12 cellular contexts compared by ENCODE assay signal in genomic region chr11:8233691-8234424, GRCh38. TPM values are rescaled to one million over a fixed set of nuclear protein-coding genes. Genes with fewer than 3 reads are reported as not detected.
DNase-seq lines count a peak whose midpoint lies in the region; ATAC-seq and TF ChIP-seq lines count a peak whose summit lies in the region.
"Had no signal": no experiment of that assay in that cellular context is flagged by ENCODE, and none has a peak within 500 bp of the region (broad histone marks: within the 10 kb centered on the region; RNA-seq: fewer than 3 reads in every experiment).

No MANE protein-coding gene starts in this region.

- peak overlapping the region; percentile 53 for H3K9ac ChIP-seq in neuronal stem cell (ENCODE audit: low read depth, low read length, poor library complexity)

- H3K4me3 ChIP-seq in cardiac fibroblast (replicated peaks in 1 of 2; ENCODE audit: low read depth in 2 of 2, low read length in 2 of 2) (no peak overlapping the region), neuronal stem cell (ENCODE audit: low read length in 2 of 2) (no peak overlapping the region)

- no peaks in the 10 kb centered on the region for H3K9me3 Mint-ChIP-seq in WTC11
- H3K9me3 Mint-ChIP-seq: activated naive CD4-positive, alpha-beta T cell treated with anti-CD3 and anti-CD28 coated beads for 36 hours; neural crest cell had no signal

- H2BK5ac ChIP-seq in neuronal stem cell (ENCODE audit: low read length), result no peak overlapping the region

- CTCF ChIA-PET in WTC11 (lab: Charles Lee), result interaction anchor here (1.2 to 9.4 kb wide), 7 partner anchors 9 to 124 kb away, joined by 3 to 105 read pairs (median 7); partner anchors contain the start of gene LMO1

- peaks cover 0 to 8% of the 10 kb centered on the region in 2 donors for H3K4me1 ChIP-seq in neuronal stem cell (ENCODE audit: control insufficient read depth in 2 of 2, insufficient read depth in 1 of 2, low read depth in 1 of 2, low read length in 2 of 2)

- H3K14ac ChIP-seq in neuronal stem cell (ENCODE audit: low read length), result peak overlapping the region; percentile 47

- no peak overlapping the region for H3K4me2 ChIP-seq in neuronal stem cell (ENCODE audit: insufficient read depth, low read length, poor library complexity, severe bottlenecking)

- H2BK15ac ChIP-seq in neuronal stem cell (ENCODE audit: low read length), result no peak overlapping the region

- peaks cover 0 to 48% (median 0%) of the 10 kb centered on the region in 3 experiments for H3K27me3 ChIP-seq in neuronal stem cell (ENCODE audit: control insufficient read depth in 3 of 3, insufficient read depth in 3 of 3, low read depth in 1 of 3, low read length in 3 of 3)

- POLR2A ChIA-PET in WTC11 (lab: Charles Lee), result no interaction called here

- peaks cover 4% of the 10 kb centered on the region for H3K79me1 ChIP-seq in neuronal stem cell (ENCODE audit: low read depth, low read length)

- no peaks in the 10 kb centered on the region for H3K9me3 ChIP-seq in neuronal stem cell (replicated peaks in 1 of 2; ENCODE audit: control insufficient read depth in 2 of 2, insufficient read depth in 1 of 2, low read depth in 1 of 2, low read length in 2 of 2)

- H4K91ac ChIP-seq in neuronal stem cell (ENCODE audit: low read depth, low read length, poor library complexity), result no peak overlapping the region

- H2AK5ac ChIP-seq in neuronal stem cell (ENCODE audit: low read depth, low read length), result peak overlapping the region; percentile 89

- peak overlapping the region; percentile 40 for H3K18ac ChIP-seq in neuronal stem cell (ENCODE audit: low read length)

- no peak overlapping the region for H2AFZ ChIP-seq in neuronal stem cell (ENCODE audit: low read length)

- H3K27ac ChIP-seq in neuronal stem cell (replicated peaks; ENCODE audit: low read length), result no peak overlapping the region

- DNase-seq in ELF-1 (ENCODE audit: low read depth, low spot score) (peak; percentile 71), NCI-H226 (peak; percentile 61), cardiac fibroblast (ENCODE audit: low read depth in 2 of 2) (peak; percentile 6 to 17), neuronal stem cell (ENCODE audit: low spot score) (no peak), left colon (no peak), occipital lobe (lab: John Stamatoyannopoulos, UW) (no peak), WTC11 (ENCODE audit: low spot score) (no peak), HT-29 (ENCODE audit: low spot score) (no peak)
- DNase-seq: activated naive CD4-positive, alpha-beta T cell treated with anti-CD3 and anti-CD28 coated beads for 36 hours; DMS153; effector CD8-positive, alpha-beta T cell had no signal

- no peaks in the 10 kb centered on the region for H3K36me3 ChIP-seq in neuronal stem cell (replicated peaks in 1 of 2; ENCODE audit: control insufficient read depth in 2 of 2, insufficient read depth in 2 of 2, low read length in 2 of 2)

- H3K4ac ChIP-seq in neuronal stem cell (ENCODE audit: low read length), result no peak overlapping the region

- WGBS in neuronal stem cell (ENCODE audit: extremely low coverage in 2 of 2, insufficient read length in 2 of 2, insufficient replicate concordance in 1 of 2), 2 donors, result no CpG with 5 or more reads among the region's 11 CpGs

- no peak overlapping the region for H4K8ac ChIP-seq in neuronal stem cell (ENCODE audit: low read depth, low read length)

- TF ChIP-seq CTCF in cardiac fibroblast (IDR thresholded peaks at IDR 0.05; ENCODE audit: low read depth, low read length), result no peak
- TF ChIP-seq CTCF in WTC11 (IDR thresholded peaks at IDR 0.05), result no peak

- H3K27ac Mint-ChIP-seq in WTC11, result no peak overlapping the region
- H3K27ac Mint-ChIP-seq: activated naive CD4-positive, alpha-beta T cell treated with anti-CD3 and anti-CD28 coated beads for 36 hours had no signal

- no peak overlapping the region for H3K4me3 Mint-ChIP-seq in WTC11
- H3K4me3 Mint-ChIP-seq: activated naive CD4-positive, alpha-beta T cell treated with anti-CD3 and anti-CD28 coated beads for 36 hours; neural crest cell had no signal

- H3K4me1 Mint-ChIP-seq in WTC11, result no peaks in the 10 kb centered on the region; the same call in 1 of the 2 replicates

- ATAC-seq in left colon (no peak), WTC11 (no peak)

- intact Hi-C loops in left colon (cut with DNase I, micrococcal nuclease), result no loop called here

- H2BK12ac ChIP-seq in neuronal stem cell (ENCODE audit: low read length), result peak overlapping the region; percentile 79

- H3K27me3 Mint-ChIP-seq in WTC11 (ENCODE audit: low read depth), result no peaks in the 10 kb centered on the region

- no peak overlapping the region for H2BK120ac ChIP-seq in neuronal stem cell (ENCODE audit: low read depth, low read length)

- no peak overlapping the region for H3K23ac ChIP-seq in neuronal stem cell (ENCODE audit: low read depth, low read length, poor library complexity)

- no peaks in the 10 kb centered on the region for H3K36me3 Mint-ChIP-seq in WTC11

TF ChIP-seq in WTC11, 78 proteins besides CTCF, POLR2A, EP300 and RAD21 (continues in another document):
- TF ChIP-seq FOXK1 (CRISPR knock-in tag; IDR thresholded peaks at IDR 0.05) (no peak), OVOL2 (CRISPR knock-in tag; IDR thresholded peaks at IDR 0.05; ENCODE audit: borderline replicate concordance) (no peak), ZNF263 (CRISPR knock-in tag; IDR thresholded peaks at IDR 0.05; ENCODE audit: low read depth) (no peak), TEAD1 (CRISPR knock-in tag; IDR thresholded peaks at IDR 0.05) (no peak), ZNF512 (CRISPR knock-in tag; IDR thresholded peaks at IDR 0.05; ENCODE audit: borderline replicate concordance) (no peak), ZBTB43 (CRISPR knock-in tag; IDR thresholded peaks at IDR 0.05) (no peak), TP53 (CRISPR knock-in tag; IDR thresholded peaks at IDR 0.05) (no peak)
- TF ChIP-seq, protein P1, sequence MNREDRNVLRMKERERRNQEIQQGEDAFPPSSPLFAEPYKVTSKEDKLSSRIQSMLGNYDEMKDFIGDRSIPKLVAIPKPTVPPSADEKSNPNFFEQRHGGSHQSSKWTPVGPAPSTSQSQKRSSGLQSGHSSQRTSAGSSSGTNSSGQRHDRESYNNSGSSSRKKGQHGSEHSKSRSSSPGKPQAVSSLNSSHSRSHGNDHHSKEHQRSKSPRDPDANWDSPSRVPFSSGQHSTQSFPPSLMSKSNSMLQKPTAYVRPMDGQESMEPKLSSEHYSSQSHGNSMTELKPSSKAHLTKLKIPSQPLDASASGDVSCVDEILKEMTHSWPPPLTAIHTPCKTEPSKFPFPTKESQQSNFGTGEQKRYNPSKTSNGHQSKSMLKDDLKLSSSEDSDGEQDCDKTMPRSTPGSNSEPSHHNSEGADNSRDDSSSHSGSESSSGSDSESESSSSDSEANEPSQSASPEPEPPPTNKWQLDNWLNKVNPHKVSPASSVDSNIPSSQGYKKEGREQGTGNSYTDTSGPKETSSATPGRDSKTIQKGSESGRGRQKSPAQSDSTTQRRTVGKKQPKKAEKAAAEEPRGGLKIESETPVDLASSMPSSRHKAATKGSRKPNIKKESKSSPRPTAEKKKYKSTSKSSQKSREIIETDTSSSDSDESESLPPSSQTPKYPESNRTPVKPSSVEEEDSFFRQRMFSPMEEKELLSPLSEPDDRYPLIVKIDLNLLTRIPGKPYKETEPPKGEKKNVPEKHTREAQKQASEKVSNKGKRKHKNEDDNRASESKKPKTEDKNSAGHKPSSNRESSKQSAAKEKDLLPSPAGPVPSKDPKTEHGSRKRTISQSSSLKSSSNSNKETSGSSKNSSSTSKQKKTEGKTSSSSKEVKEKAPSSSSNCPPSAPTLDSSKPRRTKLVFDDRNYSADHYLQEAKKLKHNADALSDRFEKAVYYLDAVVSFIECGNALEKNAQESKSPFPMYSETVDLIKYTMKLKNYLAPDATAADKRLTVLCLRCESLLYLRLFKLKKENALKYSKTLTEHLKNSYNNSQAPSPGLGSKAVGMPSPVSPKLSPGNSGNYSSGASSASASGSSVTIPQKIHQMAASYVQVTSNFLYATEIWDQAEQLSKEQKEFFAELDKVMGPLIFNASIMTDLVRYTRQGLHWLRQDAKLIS (CRISPR knock-in tag; IDR thresholded peaks at IDR 0.05; ENCODE audit: borderline replicate concordance), result no peak
- TF ChIP-seq, protein P2, sequence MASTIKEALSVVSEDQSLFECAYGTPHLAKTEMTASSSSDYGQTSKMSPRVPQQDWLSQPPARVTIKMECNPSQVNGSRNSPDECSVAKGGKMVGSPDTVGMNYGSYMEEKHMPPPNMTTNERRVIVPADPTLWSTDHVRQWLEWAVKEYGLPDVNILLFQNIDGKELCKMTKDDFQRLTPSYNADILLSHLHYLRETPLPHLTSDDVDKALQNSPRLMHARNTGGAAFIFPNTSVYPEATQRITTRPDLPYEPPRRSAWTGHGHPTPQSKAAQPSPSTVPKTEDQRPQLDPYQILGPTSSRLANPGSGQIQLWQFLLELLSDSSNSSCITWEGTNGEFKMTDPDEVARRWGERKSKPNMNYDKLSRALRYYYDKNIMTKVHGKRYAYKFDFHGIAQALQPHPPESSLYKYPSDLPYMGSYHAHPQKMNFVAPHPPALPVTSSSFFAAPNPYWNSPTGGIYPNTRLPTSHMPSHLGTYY (CRISPR knock-in tag; IDR thresholded peaks at IDR 0.05), result no peak

RNA-seq across cellular contexts. Expression of gene LMO1, which starts 29.8 kb away (rescaled TPM):
- polyA plus RNA-seq in neuronal stem cell (2013, experiment 1 of 2), result 9.9 TPM
- 9.4 TPM for polyA plus RNA-seq in neuronal stem cell (2013, experiment 2 of 2)
- total RNA-seq in left colon (not detected), occipital lobe (1.9 TPM), WTC11 (2021) (0.39 to 0.44 TPM (median 0.44 TPM) in 3 replicates)
- not detected in 2 replicates for total RNA-seq in HT-29 (2014; rRNA removed; shearing (Covaris generic))
- total RNA-seq: activated naive CD4-positive, alpha-beta T cell treated with anti-CD3 and anti-CD28 coated beads for 36 hours had no signal

Comparison
In these comparisons a context has a peak if more than half of its experiments do, and no peak if none do; other contexts are left out.
1. DNase-seq: peak in ELF-1 (single experiment), NCI-H226 (single experiment) and cardiac fibroblast (2 of 2); none in neuronal stem cell (single experiment), left colon (0 of 2), occipital lobe (single experiment), WTC11 (single experiment) and HT-29 (single experiment).